In the genomic region with DNA sequence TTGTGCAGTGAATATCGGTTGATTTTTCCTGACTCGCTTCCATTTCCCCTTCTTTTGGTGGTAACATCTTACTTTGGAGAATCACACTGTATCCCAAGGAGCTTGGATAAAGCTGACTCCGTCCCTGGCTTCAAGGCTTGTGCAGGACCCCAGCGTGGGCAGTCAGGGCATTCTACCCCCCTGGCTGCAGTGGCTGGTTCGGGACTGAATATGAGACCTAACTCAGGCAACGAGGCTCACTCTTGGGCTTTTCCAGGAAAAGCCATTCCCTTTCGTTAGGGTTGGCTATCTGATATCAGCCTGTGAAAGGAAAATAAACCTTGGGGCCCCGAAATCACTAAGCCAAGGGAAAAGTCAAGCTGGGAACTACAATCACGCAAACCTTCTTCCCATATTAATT, we compare ENCODE assay signal across 18 cellular contexts. TPM values are rescaled to one million over a fixed set of nuclear protein-coding genes. Genes with fewer than 3 reads are reported as not detected.
A peak's percentile ranks its signal among the peaks of the same experiment; 100 is the strongest.
DNase-seq lines count a peak whose midpoint lies in the region; ATAC-seq and TF ChIP-seq lines count a peak whose summit lies in the region.
"Had no signal": no experiment of that assay in that cellular context is flagged by ENCODE, and none has a peak within 500 bp of the region (broad histone marks: within the 10 kb centered on the region; RNA-seq: fewer than 3 reads in every experiment).

No MANE protein-coding gene starts in this region.

- DNase-seq in ELF-1 (ENCODE audit: low read depth, low spot score): peak; percentile 20
- DNase-seq in PC-9: no peak
- peak; percentile 33 for DNase-seq in mesendoderm
- no peak for DNase-seq in progenitor cell of endocrine pancreas (ENCODE audit: low spot score, unreplicated experiment)
- DNase-seq in type B pancreatic cell (ENCODE audit: extremely low spot score, unreplicated experiment): no peak
- DNase-seq: 8988T; Calu3; CD4-positive, alpha-beta memory T cell; DMS79 treated with DMSO at 0.1 percent for 48 hours; HFFc6 had no signal

- H3K4me3 ChIP-seq in PC-9 (no peak overlapping the region), mesendoderm (ENCODE audit: low read length) (no peak overlapping the region)
- H3K4me3 ChIP-seq: BLaER1, GM12878 had no signal

- H2AFZ ChIP-seq in PC-9: 0 out of 2 replicates have a peak overlapping the region, but pooled peaks have one; percentile 15

- H3K23ac ChIP-seq in mesendoderm (ENCODE audit: low read length): peak overlapping the region; percentile 45

- no peaks in the 10 kb centered on the region for H4K20me1 ChIP-seq in PC-9 (ENCODE audit: insufficient read depth)
- H4K20me1 ChIP-seq: BLaER1 had no signal

- H3K4me3 Mint-ChIP-seq in progenitor cell of endocrine pancreas (ENCODE audit: low read depth) (peak overlapping the region; percentile 14), type B pancreatic cell (no peak overlapping the region)
- H3K4me3 Mint-ChIP-seq: CD14-positive monocyte; CD4-positive, alpha-beta memory T cell; HFFc6; IgD-negative memory B cell had no signal

- intact Hi-C loops in PC-9 (cut with micrococcal nuclease; ENCODE audit: unreplicated experiment): no loop called here

- CTCF ChIA-PET in PC-9 (lab: Charles Lee): no interaction called here

- H3K9me3 ChIP-seq in PC-9 (ENCODE audit: insufficient read depth, low read depth): no peaks in the 10 kb centered on the region
- H3K9me3 ChIP-seq: BLaER1 had no signal

- no peak overlapping the region for H4K5ac ChIP-seq in mesendoderm (ENCODE audit: low read length)

- H3K9me2 ChIP-seq in PC-9 (ENCODE audit: insufficient read depth): no peaks in the 10 kb centered on the region

- H3K27me3 Mint-ChIP-seq in progenitor cell of endocrine pancreas (no peaks in the 10 kb centered on the region), type B pancreatic cell (peaks cover 12% of the 10 kb centered on the region)
- H3K27me3 Mint-ChIP-seq: IgD-negative memory B cell had no signal

- WGBS in mesendoderm (ENCODE audit: extremely low coverage, insufficient coverage, low lambda C conversion rate): no CpG with 5 or more reads among the region's 9 CpGs

- TF ChIP-seq CTCF in PC-9 (conservative IDR thresholded peaks at IDR 0.05): no peak
- no peak for TF ChIP-seq CTCF in progenitor cell of endocrine pancreas (IDR thresholded peaks at IDR 0.05; ENCODE audit: unreplicated experiment)
- no peak for TF ChIP-seq CTCF in type B pancreatic cell (conservative IDR thresholded peaks at IDR 0.05)

- no peak overlapping the region for H3K4ac ChIP-seq in mesendoderm (ENCODE audit: low read depth, low read length)

- H2AK5ac ChIP-seq in mesendoderm (ENCODE audit: low read length): peak overlapping the region; percentile 95

- H2BK15ac ChIP-seq in mesendoderm (replicated peaks; ENCODE audit: low read depth): no peak overlapping the region

- no peak for ATAC-seq in HG03520 (IDR thresholded peaks at IDR 0.05; ENCODE audit: unreplicated experiment)
- ATAC-seq in GM18858 (IDR thresholded peaks at IDR 0.05; ENCODE audit: unreplicated experiment): no peak
- ATAC-seq: GM12878, HCT116, HepG2 had no signal

- H3K79me2 ChIP-seq in PC-9 (ENCODE audit: low read depth) (no peaks in the 10 kb centered on the region), mesendoderm (ENCODE audit: control insufficient read depth, insufficient read depth, low read length) (no peaks in the 10 kb centered on the region)

- H3K27ac Mint-ChIP-seq in progenitor cell of endocrine pancreas: peak overlapping the region; percentile 67
- no peak overlapping the region for H3K27ac Mint-ChIP-seq in type B pancreatic cell
- H3K27ac Mint-ChIP-seq: CD14-positive monocyte; CD4-positive, alpha-beta memory T cell; HFFc6; IgD-negative memory B cell had no signal

- H3K4me2 ChIP-seq in PC-9: no peak overlapping the region
- no peak overlapping the region for H3K4me2 ChIP-seq in mesendoderm (ENCODE audit: low read length)
- H3K4me2 ChIP-seq: BLaER1 had no signal

- no peak overlapping the region for H4K8ac ChIP-seq in mesendoderm (ENCODE audit: low read depth, low read length)

- H3K36me3 Mint-ChIP-seq in progenitor cell of endocrine pancreas (ENCODE audit: insufficient read depth): no peaks in the 10 kb centered on the region
- H3K36me3 Mint-ChIP-seq in type B pancreatic cell: no peaks in the 10 kb centered on the region
- H3K36me3 Mint-ChIP-seq: CD14-positive monocyte; CD4-positive, alpha-beta memory T cell; IgD-negative memory B cell had no signal

- peak overlapping the region; percentile 82 for H2BK120ac ChIP-seq in mesendoderm (ENCODE audit: low read depth, low read length)

- peaks cover 19% of the 10 kb centered on the region for H3K4me1 Mint-ChIP-seq in progenitor cell of endocrine pancreas (ENCODE audit: low read depth)
- peaks cover 10% of the 10 kb centered on the region for H3K4me1 Mint-ChIP-seq in type B pancreatic cell (ENCODE audit: unreplicated experiment)
- H3K4me1 Mint-ChIP-seq: CD14-positive monocyte; CD4-positive, alpha-beta memory T cell; IgD-negative memory B cell had no signal

- no peaks in the 10 kb centered on the region for H3K27me3 ChIP-seq in PC-9 (ENCODE audit: insufficient read depth, low read depth)
- H3K27me3 ChIP-seq in mesendoderm (ENCODE audit: insufficient read depth, low read length, poor library complexity): no peaks in the 10 kb centered on the region
- H3K27me3 ChIP-seq: BLaER1 had no signal

- H2BK5ac ChIP-seq in mesendoderm (ENCODE audit: low read length): peak overlapping the region; percentile 98

- H3K36me3 ChIP-seq in PC-9 (ENCODE audit: low read depth) (no peaks in the 10 kb centered on the region), mesendoderm (ENCODE audit: control insufficient read depth, insufficient read depth, low read length) (no peaks in the 10 kb centered on the region)
- H3K36me3 ChIP-seq: BLaER1 had no signal

- H3K79me1 ChIP-seq in mesendoderm (ENCODE audit: low read length): no peaks in the 10 kb centered on the region

- H3K9ac ChIP-seq in mesendoderm (ENCODE audit: low read length): peak overlapping the region; percentile 48
- H3K9ac ChIP-seq: BLaER1 had no signal

- no TSS peak for BruUV-seq in PC-9 (replicated peaks; lab: Mats Ljungman, UMichigan)

- POLR2A ChIA-PET in PC-9 (lab: Charles Lee; ENCODE audit: unreplicated experiment): no interaction called here

- H3K27ac ChIP-seq in PC-9 (no peak overlapping the region), mesendoderm (ENCODE audit: low read depth, low read length) (peak overlapping the region; percentile 23)
- H3K27ac ChIP-seq: BLaER1 had no signal

- H3K56ac ChIP-seq in mesendoderm (ENCODE audit: low read length): peak overlapping the region; percentile 76

- H3K4me1 ChIP-seq in PC-9 (replicated peaks; ENCODE audit: insufficient read depth): no peaks in the 10 kb centered on the region
- H3K4me1 ChIP-seq in mesendoderm (ENCODE audit: control insufficient read depth, low read depth, low read length): peaks cover 8% of the 10 kb centered on the region
- H3K4me1 ChIP-seq: BLaER1 had no signal

- H3K18ac ChIP-seq in mesendoderm (ENCODE audit: low read length): peak overlapping the region; percentile 84

- no peaks in the 10 kb centered on the region for H3F3A ChIP-seq in PC-9 (ENCODE audit: insufficient read depth, low read depth)

- H3K9me3 Mint-ChIP-seq in progenitor cell of endocrine pancreas (ENCODE audit: low read depth) (no peaks in the 10 kb centered on the region), type B pancreatic cell (no peaks in the 10 kb centered on the region)
- H3K9me3 Mint-ChIP-seq: CD4-positive, alpha-beta memory T cell; HFFc6; IgD-negative memory B cell had no signal

RNA-seq across cellular contexts. Expression of a gene that starts 30.1 kb away (rescaled TPM):
- 0.20 TPM in 1 of 2 replicates, not detected in the other for total RNA-seq in PC-9 (2021)
- polyA plus RNA-seq in mesendoderm (2013, experiment 1 of 2): 921 TPM
- polyA plus RNA-seq in mesendoderm (2013, experiment 2 of 2): 892 TPM
- total RNA-seq in progenitor cell of endocrine pancreas: 34.1 and 43.0 TPM in 2 replicates
- total RNA-seq in type B pancreatic cell (ENCODE audit: low replicate concordance): 90.7 and 190 TPM in 2 replicates
- total RNA-seq: CD4-positive, alpha-beta memory T cell; HepG2 had no signal
- polyA plus RNA-seq: CD14-positive monocyte; CD4-positive, alpha-beta memory T cell; HepG2; IgD-negative memory B cell had no signal

Comparison
In these comparisons a context has a peak if more than half of its experiments do, and no peak if none do; other contexts are left out.
1. DNase-seq: peak in ELF-1 (single experiment) and mesendoderm (single experiment); none in PC-9 (0 of 2), progenitor cell of endocrine pancreas (single experiment) and type B pancreatic cell (single experiment).
2. RNA of a gene that starts 30.1 kb away (total RNA-seq): 90.7 to 190 TPM in type B pancreatic cell and 34.1 to 43.0 TPM in progenitor cell of endocrine pancreas; 0.20 TPM in PC-9; every median in the first group is over 10 times any median in the second.